In the genomic region with DNA sequence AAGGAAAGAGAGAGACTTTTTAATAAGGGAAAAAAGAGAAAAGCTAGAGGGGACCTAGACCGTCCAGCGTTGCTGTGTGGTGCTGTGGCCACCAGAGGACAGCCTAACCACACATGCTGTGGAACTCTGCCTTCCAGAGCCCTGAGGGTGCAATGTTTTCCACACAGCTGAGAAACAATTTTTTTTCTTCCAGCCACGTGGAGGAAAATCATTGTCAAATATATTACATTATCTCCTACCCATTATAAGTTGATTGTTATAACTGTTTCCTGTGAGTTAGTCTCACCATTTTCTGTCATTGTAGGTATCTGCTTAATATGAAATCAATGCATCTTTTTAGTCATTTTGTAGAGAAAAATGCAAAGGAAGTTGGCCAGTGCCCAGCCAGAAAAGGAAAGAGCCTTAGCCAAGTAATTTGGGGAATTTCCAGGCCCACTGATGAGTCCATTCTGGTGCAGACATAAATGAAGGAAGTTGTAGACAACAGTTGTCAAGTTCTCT, we compare ENCODE assay signal across 1 cellular context.
A peak's percentile ranks its signal among the peaks of the same experiment; 100 is the strongest.
TF ChIP-seq lines count a peak whose summit lies in the region.

No MANE protein-coding gene starts in this region.

TF ChIP-seq in HepG2, 621 proteins besides CTCF, POLR2A, EP300 and RAD21 (continued from another document and continues in another):
- TF ChIP-seq, protein P1, sequence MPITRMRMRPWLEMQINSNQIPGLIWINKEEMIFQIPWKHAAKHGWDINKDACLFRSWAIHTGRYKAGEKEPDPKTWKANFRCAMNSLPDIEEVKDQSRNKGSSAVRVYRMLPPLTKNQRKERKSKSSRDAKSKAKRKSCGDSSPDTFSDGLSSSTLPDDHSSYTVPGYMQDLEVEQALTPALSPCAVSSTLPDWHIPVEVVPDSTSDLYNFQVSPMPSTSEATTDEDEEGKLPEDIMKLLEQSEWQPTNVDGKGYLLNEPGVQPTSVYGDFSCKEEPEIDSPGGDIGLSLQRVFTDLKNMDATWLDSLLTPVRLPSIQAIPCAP (CRISPR knock-in tag; IDR thresholded peaks at IDR 0.05; ENCODE audit: low read depth): no peak
- no peak for TF ChIP-seq DNMT1 (CRISPR knock-in tag; IDR thresholded peaks at IDR 0.05)
- no peak for TF ChIP-seq FOXO1 (CRISPR knock-in tag; IDR thresholded peaks at IDR 0.05)
- TF ChIP-seq ZNF337 (CRISPR knock-in tag; IDR thresholded peaks at IDR 0.05; ENCODE audit: borderline replicate concordance, low read depth): no peak
- TF ChIP-seq, protein P2, sequence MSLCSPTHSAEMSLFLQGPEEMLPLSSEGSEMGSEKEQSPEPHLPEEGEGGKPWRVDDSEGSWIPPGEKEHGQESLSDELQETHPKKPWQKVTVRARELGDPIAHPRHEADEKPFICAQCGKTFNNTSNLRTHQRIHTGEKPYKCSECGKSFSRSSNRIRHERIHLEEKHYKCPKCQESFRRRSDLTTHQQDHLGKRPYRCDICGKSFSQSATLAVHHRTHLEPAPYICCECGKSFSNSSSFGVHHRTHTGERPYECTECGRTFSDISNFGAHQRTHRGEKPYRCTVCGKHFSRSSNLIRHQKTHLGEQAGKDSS (CRISPR knock-in tag; IDR thresholded peaks at IDR 0.05; ENCODE audit: borderline replicate concordance, low read depth): no peak
- TF ChIP-seq BORCS8-MEF2B (CRISPR knock-in tag; IDR thresholded peaks at IDR 0.05): no peak
- no peak for TF ChIP-seq ZNF75D (CRISPR knock-in tag; IDR thresholded peaks at IDR 0.05; ENCODE audit: borderline replicate concordance)
- TF ChIP-seq, protein P3, sequence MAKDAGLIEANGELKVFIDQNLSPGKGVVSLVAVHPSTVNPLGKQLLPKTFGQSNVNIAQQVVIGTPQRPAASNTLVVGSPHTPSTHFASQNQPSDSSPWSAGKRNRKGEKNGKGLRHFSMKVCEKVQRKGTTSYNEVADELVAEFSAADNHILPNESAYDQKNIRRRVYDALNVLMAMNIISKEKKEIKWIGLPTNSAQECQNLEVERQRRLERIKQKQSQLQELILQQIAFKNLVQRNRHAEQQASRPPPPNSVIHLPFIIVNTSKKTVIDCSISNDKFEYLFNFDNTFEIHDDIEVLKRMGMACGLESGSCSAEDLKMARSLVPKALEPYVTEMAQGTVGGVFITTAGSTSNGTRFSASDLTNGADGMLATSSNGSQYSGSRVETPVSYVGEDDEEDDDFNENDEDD (CRISPR knock-in tag; IDR thresholded peaks at IDR 0.05; ENCODE audit: borderline replicate concordance): no peak
- TF ChIP-seq, protein P4, sequence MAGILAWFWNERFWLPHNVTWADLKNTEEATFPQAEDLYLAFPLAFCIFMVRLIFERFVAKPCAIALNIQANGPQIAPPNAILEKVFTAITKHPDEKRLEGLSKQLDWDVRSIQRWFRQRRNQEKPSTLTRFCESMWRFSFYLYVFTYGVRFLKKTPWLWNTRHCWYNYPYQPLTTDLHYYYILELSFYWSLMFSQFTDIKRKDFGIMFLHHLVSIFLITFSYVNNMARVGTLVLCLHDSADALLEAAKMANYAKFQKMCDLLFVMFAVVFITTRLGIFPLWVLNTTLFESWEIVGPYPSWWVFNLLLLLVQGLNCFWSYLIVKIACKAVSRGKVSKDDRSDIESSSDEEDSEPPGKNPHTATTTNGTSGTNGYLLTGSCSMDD (CRISPR knock-in tag; IDR thresholded peaks at IDR 0.05): no peak
- TF ChIP-seq, protein P5, sequence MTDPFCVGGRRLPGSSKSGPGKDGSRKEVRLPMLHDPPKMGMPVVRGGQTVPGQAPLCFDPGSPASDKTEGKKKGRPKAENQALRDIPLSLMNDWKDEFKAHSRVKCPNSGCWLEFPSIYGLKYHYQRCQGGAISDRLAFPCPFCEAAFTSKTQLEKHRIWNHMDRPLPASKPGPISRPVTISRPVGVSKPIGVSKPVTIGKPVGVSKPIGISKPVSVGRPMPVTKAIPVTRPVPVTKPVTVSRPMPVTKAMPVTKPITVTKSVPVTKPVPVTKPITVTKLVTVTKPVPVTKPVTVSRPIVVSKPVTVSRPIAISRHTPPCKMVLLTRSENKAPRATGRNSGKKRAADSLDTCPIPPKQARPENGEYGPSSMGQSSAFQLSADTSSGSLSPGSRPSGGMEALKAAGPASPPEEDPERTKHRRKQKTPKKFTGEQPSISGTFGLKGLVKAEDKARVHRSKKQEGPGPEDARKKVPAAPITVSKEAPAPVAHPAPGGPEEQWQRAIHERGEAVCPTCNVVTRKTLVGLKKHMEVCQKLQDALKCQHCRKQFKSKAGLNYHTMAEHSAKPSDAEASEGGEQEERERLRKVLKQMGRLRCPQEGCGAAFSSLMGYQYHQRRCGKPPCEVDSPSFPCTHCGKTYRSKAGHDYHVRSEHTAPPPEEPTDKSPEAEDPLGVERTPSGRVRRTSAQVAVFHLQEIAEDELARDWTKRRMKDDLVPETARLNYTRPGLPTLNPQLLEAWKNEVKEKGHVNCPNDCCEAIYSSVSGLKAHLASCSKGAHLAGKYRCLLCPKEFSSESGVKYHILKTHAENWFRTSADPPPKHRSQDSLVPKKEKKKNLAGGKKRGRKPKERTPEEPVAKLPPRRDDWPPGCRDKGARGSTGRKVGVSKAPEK (CRISPR knock-in tag; IDR thresholded peaks at IDR 0.05; ENCODE audit: borderline replicate concordance): no peak
- no peak for TF ChIP-seq TSC22D2 (CRISPR knock-in tag; IDR thresholded peaks at IDR 0.05; ENCODE audit: borderline replicate concordance)
- TF ChIP-seq ZNF3 (CRISPR knock-in tag; IDR thresholded peaks at IDR 0.05): no peak
- TF ChIP-seq NCOR1 (IDR thresholded peaks at IDR 0.05; ENCODE audit: borderline replicate concordance, low read length): no peak
- TF ChIP-seq PCBP1 (IDR thresholded peaks at IDR 0.05; ENCODE audit: borderline replicate concordance, low read depth, low read length): no peak
- TF ChIP-seq PRPF4 (IDR thresholded peaks at IDR 0.05; ENCODE audit: low read depth, low read length, poor library complexity, severe bottlenecking): no peak
- no peak for TF ChIP-seq ZNF496 (CRISPR knock-in tag; IDR thresholded peaks at IDR 0.05; ENCODE audit: insufficient replicate concordance)
- TF ChIP-seq ZNF598 (CRISPR knock-in tag; IDR thresholded peaks at IDR 0.05; ENCODE audit: borderline replicate concordance): no peak
- TF ChIP-seq HOXD1 (CRISPR knock-in tag; IDR thresholded peaks at IDR 0.05): no peak
- TF ChIP-seq, protein P6, sequence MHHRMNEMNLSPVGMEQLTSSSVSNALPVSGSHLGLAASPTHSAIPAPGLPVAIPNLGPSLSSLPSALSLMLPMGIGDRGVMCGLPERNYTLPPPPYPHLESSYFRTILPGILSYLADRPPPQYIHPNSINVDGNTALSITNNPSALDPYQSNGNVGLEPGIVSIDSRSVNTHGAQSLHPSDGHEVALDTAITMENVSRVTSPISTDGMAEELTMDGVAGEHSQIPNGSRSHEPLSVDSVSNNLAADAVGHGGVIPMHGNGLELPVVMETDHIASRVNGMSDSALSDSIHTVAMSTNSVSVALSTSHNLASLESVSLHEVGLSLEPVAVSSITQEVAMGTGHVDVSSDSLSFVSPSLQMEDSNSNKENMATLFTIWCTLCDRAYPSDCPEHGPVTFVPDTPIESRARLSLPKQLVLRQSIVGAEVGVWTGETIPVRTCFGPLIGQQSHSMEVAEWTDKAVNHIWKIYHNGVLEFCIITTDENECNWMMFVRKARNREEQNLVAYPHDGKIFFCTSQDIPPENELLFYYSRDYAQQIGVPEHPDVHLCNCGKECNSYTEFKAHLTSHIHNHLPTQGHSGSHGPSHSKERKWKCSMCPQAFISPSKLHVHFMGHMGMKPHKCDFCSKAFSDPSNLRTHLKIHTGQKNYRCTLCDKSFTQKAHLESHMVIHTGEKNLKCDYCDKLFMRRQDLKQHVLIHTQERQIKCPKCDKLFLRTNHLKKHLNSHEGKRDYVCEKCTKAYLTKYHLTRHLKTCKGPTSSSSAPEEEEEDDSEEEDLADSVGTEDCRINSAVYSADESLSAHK (CRISPR knock-in tag; IDR thresholded peaks at IDR 0.05; ENCODE audit: borderline replicate concordance): no peak
- TF ChIP-seq XBP1 (CRISPR knock-in tag; IDR thresholded peaks at IDR 0.05): no peak
- no peak for TF ChIP-seq ZNF10 (CRISPR knock-in tag; IDR thresholded peaks at IDR 0.05; ENCODE audit: borderline replicate concordance, low read depth)
- no peak for TF ChIP-seq ZNF207 (IDR thresholded peaks at IDR 0.05; ENCODE audit: borderline replicate concordance)
- no peak for TF ChIP-seq GTF2F1 (IDR thresholded peaks at IDR 0.05; ENCODE audit: low read length)
- TF ChIP-seq RELA (CRISPR knock-in tag; IDR thresholded peaks at IDR 0.05): no peak
- TF ChIP-seq, protein P7, sequence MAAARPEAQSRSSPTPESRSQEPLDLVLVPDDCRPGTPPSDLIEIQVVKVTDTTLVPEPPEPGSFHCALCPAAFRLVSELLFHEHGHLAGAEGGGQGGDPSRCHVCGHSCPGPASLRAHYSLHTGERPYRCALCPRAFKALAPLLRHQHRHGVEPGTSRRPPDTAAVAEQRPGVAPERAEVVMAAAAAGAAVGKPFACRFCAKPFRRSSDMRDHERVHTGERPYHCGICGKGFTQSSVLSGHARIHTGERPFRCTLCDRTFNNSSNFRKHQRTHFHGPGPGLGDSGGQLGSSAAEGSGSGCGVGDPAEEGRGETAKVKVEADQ (CRISPR knock-in tag; IDR thresholded peaks at IDR 0.05; ENCODE audit: borderline replicate concordance): 0 out of 2 replicates have a peak, but pooled peaks have one; percentile 46
- no peak for TF ChIP-seq ZNF253 (CRISPR knock-in tag; IDR thresholded peaks at IDR 0.05; ENCODE audit: borderline replicate concordance)
- TF ChIP-seq RAD51 (IDR thresholded peaks at IDR 0.05; ENCODE audit: borderline replicate concordance): no peak
- no peak for TF ChIP-seq DR1 (CRISPR knock-in tag; IDR thresholded peaks at IDR 0.05)
- TF ChIP-seq KLF12 (CRISPR knock-in tag; IDR thresholded peaks at IDR 0.05; ENCODE audit: borderline replicate concordance): no peak
- no peak for TF ChIP-seq GATA4 (IDR thresholded peaks at IDR 0.05; ENCODE audit: borderline replicate concordance, low read depth)
- peak; percentile 55; the same call in 1 of the 2 replicates for TF ChIP-seq KAT8 (CRISPR knock-in tag; IDR thresholded peaks at IDR 0.05)
- no peak for TF ChIP-seq ZSCAN30 (CRISPR knock-in tag; IDR thresholded peaks at IDR 0.05)
- TF ChIP-seq MYC (CRISPR knock-in tag; IDR thresholded peaks at IDR 0.05; ENCODE audit: borderline replicate concordance): peak; percentile 51; the same call in 1 of the 2 replicates
- TF ChIP-seq, protein P8, sequence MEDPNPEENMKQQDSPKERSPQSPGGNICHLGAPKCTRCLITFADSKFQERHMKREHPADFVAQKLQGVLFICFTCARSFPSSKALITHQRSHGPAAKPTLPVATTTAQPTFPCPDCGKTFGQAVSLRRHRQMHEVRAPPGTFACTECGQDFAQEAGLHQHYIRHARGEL (CRISPR knock-in tag; IDR thresholded peaks at IDR 0.05): no peak
- TF ChIP-seq, protein P9, sequence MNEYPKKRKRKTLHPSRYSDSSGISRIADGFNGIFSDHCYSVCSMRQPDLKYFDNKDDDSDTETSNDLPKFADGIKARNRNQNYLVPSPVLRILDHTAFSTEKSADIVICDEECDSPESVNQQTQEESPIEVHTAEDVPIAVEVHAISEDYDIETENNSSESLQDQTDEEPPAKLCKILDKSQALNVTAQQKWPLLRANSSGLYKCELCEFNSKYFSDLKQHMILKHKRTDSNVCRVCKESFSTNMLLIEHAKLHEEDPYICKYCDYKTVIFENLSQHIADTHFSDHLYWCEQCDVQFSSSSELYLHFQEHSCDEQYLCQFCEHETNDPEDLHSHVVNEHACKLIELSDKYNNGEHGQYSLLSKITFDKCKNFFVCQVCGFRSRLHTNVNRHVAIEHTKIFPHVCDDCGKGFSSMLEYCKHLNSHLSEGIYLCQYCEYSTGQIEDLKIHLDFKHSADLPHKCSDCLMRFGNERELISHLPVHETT (CRISPR knock-in tag; conservative IDR thresholded peaks at IDR 0.05): no peak
- peak; percentile 40; the same call in 1 of the 2 replicates for TF ChIP-seq ZBTB20 (CRISPR knock-in tag; IDR thresholded peaks at IDR 0.05; ENCODE audit: borderline replicate concordance, low read depth)
- TF ChIP-seq MEIS2 (CRISPR knock-in tag; IDR thresholded peaks at IDR 0.05): no peak
- no peak for TF ChIP-seq ATAD3A (CRISPR knock-in tag; IDR thresholded peaks at IDR 0.05)
- TF ChIP-seq, protein P10, sequence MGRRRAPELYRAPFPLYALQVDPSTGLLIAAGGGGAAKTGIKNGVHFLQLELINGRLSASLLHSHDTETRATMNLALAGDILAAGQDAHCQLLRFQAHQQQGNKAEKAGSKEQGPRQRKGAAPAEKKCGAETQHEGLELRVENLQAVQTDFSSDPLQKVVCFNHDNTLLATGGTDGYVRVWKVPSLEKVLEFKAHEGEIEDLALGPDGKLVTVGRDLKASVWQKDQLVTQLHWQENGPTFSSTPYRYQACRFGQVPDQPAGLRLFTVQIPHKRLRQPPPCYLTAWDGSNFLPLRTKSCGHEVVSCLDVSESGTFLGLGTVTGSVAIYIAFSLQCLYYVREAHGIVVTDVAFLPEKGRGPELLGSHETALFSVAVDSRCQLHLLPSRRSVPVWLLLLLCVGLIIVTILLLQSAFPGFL (CRISPR knock-in tag; IDR thresholded peaks at IDR 0.05): no peak
- TF ChIP-seq ASH2L (IDR thresholded peaks at IDR 0.05; ENCODE audit: insufficient read length, low read depth, low read length): peak; percentile 22
- TF ChIP-seq, protein P11, sequence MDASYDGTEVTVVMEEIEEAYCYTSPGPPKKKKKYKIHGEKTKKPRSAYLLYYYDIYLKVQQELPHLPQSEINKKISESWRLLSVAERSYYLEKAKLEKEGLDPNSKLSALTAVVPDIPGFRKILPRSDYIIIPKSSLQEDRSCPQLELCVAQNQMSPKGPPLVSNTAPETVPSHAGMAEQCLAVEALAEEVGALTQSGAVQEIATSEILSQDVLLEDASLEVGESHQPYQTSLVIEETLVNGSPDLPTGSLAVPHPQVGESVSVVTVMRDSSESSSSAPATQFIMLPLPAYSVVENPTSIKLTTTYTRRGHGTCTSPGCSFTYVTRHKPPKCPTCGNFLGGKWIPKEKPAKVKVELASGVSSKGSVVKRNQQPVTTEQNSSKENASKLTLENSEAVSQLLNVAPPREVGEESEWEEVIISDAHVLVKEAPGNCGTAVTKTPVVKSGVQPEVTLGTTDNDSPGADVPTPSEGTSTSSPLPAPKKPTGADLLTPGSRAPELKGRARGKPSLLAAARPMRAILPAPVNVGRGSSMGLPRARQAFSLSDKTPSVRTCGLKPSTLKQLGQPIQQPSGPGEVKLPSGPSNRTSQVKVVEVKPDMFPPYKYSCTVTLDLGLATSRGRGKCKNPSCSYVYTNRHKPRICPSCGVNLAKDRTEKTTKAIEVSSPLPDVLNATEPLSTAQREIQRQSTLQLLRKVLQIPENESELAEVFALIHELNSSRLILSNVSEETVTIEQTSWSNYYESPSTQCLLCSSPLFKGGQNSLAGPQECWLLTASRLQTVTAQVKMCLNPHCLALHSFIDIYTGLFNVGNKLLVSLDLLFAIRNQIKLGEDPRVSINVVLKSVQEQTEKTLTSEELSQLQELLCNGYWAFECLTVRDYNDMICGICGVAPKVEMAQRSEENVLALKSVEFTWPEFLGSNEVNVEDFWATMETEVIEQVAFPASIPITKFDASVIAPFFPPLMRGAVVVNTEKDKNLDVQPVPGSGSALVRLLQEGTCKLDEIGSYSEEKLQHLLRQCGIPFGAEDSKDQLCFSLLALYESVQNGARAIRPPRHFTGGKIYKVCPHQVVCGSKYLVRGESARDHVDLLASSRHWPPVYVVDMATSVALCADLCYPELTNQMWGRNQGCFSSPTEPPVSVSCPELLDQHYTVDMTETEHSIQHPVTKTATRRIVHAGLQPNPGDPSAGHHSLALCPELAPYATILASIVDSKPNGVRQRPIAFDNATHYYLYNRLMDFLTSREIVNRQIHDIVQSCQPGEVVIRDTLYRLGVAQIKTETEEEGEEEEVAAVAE (CRISPR knock-in tag; IDR thresholded peaks at IDR 0.05; ENCODE audit: borderline replicate concordance): no peak
- no peak for TF ChIP-seq TRIM24 (CRISPR knock-in tag; IDR thresholded peaks at IDR 0.05)
- TF ChIP-seq ZNF644 (CRISPR knock-in tag; IDR thresholded peaks at IDR 0.05; ENCODE audit: low read depth): no peak
